23 cellular contexts compared by ENCODE assay signal in the genomic region with DNA sequence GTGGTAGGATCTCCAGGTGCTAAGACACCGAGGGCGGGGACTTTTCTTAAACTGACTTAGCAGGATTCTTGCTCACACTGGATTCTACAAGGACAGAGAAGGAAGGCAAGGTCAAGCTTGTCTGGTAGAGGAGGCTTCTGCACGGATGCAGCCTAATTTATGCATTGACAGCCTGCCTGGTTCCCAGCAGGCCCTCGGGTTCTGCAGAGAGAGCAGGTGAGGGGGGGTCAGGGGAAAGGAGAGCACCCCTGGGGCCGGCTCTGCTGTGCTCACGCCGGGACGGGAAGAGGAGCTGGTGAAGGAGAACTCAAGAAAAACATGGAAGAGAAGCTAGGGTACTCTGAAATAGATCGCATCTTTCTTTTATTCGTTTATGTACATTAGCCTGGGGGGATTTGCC. TPM values are rescaled to one million over a fixed set of nuclear protein-coding genes. Genes with fewer than 3 reads are reported as not detected.
A peak's percentile ranks its signal among the peaks of the same experiment; 100 is the strongest.
DNase-seq lines count a peak whose midpoint lies in the region; ATAC-seq and TF ChIP-seq lines count a peak whose summit lies in the region.
"Had no signal": no experiment of that assay in that cellular context is flagged by ENCODE, and none has a peak within 500 bp of the region (broad histone marks: within the 10 kb centered on the region; RNA-seq: fewer than 3 reads in every experiment).

No MANE protein-coding gene starts in this region.

- no peaks in the 10 kb centered on the region for H3K9me3 ChIP-seq in thymus (ENCODE audit: control insufficient read depth)
- H3K9me3 ChIP-seq: SK-N-SH had no signal

- DNase-seq in RWPE1 (ENCODE audit: low spot score): no peak
- no peak for DNase-seq in effector memory CD8-positive, alpha-beta T cell
- DNase-seq in nephron progenitor cell: no peak
- DNase-seq in activated CD8-positive, alpha-beta memory T cell treated with anti-CD3 and anti-CD28 coated beads, Interleukin-2, amount 10 ng/mL, durations not matched to agents 7 days and 5 days: no peak
- DNase-seq: activated CD4-positive, alpha-beta T cell treated with anti-CD3 and anti-CD28 coated beads, Interleukin-2, amount 10 ng/mL, durations not matched to agents 24 days and 14 days; activated naive CD4-positive, alpha-beta T cell treated with anti-CD3 and anti-CD28 coated beads, Interleukin-2, amount 50 U/mL, for 16 hours; aorta; cerebellar nuclear complex; EL; MM.1S; naive B cell; NCI-H2081; NCI-H345; NCI-H748 treated with DMSO at 0.1 percent for 48 hours; RPMI8226; SK-N-SH; stimulated activated CD4-positive, alpha-beta T cell treated with anti-CD3 and anti-CD28 coated beads, Interleukin-15, amount 100 ng/mL, for 24 hours had no signal

- H3K27me3 ChIP-seq in thymus (ENCODE audit: control insufficient read depth, insufficient read depth): no peaks in the 10 kb centered on the region

- peaks cover 4% of the 10 kb centered on the region in 2 donors for H3K4me1 Mint-ChIP-seq in effector memory CD8-positive, alpha-beta T cell (ENCODE audit: low read depth in 2 of 2)
- H3K4me1 Mint-ChIP-seq in nephron progenitor cell: peaks cover 37% of the 10 kb centered on the region
- H3K4me1 Mint-ChIP-seq in activated CD8-positive, alpha-beta memory T cell treated with anti-CD3 and anti-CD28 coated beads, Interleukin-2, amount 10 ng/mL, durations not matched to agents 7 days and 5 days: no peaks in the 10 kb centered on the region
- H3K4me1 Mint-ChIP-seq: activated CD4-positive, alpha-beta T cell treated with anti-CD3 and anti-CD28 coated beads, Interleukin-2, amount 10 ng/mL, durations not matched to agents 24 days and 14 days; naive B cell had no signal

- H3K9me3 Mint-ChIP-seq in effector memory CD8-positive, alpha-beta T cell: no peaks in the 10 kb centered on the region
- no peaks in the 10 kb centered on the region for H3K9me3 Mint-ChIP-seq in nephron progenitor cell
- H3K9me3 Mint-ChIP-seq in activated CD8-positive, alpha-beta memory T cell treated with anti-CD3 and anti-CD28 coated beads, Interleukin-2, amount 10 ng/mL, durations not matched to agents 7 days and 5 days (ENCODE audit: low read depth): no peaks in the 10 kb centered on the region
- H3K9me3 Mint-ChIP-seq: activated CD4-positive, alpha-beta T cell treated with anti-CD3 and anti-CD28 coated beads, Interleukin-2, amount 10 ng/mL, durations not matched to agents 24 days and 14 days; naive B cell had no signal

- H3K36me3 Mint-ChIP-seq in effector memory CD8-positive, alpha-beta T cell (ENCODE audit: insufficient read depth): peaks cover 27% of the 10 kb centered on the region
- peaks cover 47% of the 10 kb centered on the region for H3K36me3 Mint-ChIP-seq in nephron progenitor cell (ENCODE audit: low read depth)
- peaks cover 7% of the 10 kb centered on the region for H3K36me3 Mint-ChIP-seq in activated CD8-positive, alpha-beta memory T cell treated with anti-CD3 and anti-CD28 coated beads, Interleukin-2, amount 10 ng/mL, durations not matched to agents 7 days and 5 days

- ATAC-seq in effector memory CD8-positive, alpha-beta T cell (replicated peaks): no peak
- no peak for ATAC-seq in activated CD8-positive, alpha-beta memory T cell treated with anti-CD3 and anti-CD28 coated beads, Interleukin-2, amount 10 ng/mL, durations not matched to agents 7 days and 5 days
- no peak for ATAC-seq in GM21423 (IDR thresholded peaks at IDR 0.05; ENCODE audit: unreplicated experiment)
- ATAC-seq in HG03521 (IDR thresholded peaks at IDR 0.05; ENCODE audit: unreplicated experiment): no peak
- ATAC-seq: K562, sciatic nerve had no signal

- peak overlapping the region; percentile 98 for H3K27ac ChIP-seq in RWPE1
- peak overlapping the region; percentile 15 for H3K27ac ChIP-seq in thymus (ENCODE audit: low read depth)
- H3K27ac ChIP-seq: C4-2B had no signal

- no peak overlapping the region for H3K4me3 Mint-ChIP-seq in effector memory CD8-positive, alpha-beta T cell
- H3K4me3 Mint-ChIP-seq in nephron progenitor cell: no peak overlapping the region
- H3K4me3 Mint-ChIP-seq in activated CD8-positive, alpha-beta memory T cell treated with anti-CD3 and anti-CD28 coated beads, Interleukin-2, amount 10 ng/mL, durations not matched to agents 7 days and 5 days: no peak overlapping the region
- H3K4me3 Mint-ChIP-seq: activated CD4-positive, alpha-beta T cell treated with anti-CD3 and anti-CD28 coated beads, Interleukin-2, amount 10 ng/mL, durations not matched to agents 24 days and 14 days had no signal

- H3K4me3 ChIP-seq in thymus (ENCODE audit: low read length): no peak overlapping the region
- H3K4me3 ChIP-seq: K562 had no signal

- H3K27ac Mint-ChIP-seq in effector memory CD8-positive, alpha-beta T cell: peak overlapping the region; percentile 72 to 84
- peak overlapping the region; percentile 52 for H3K27ac Mint-ChIP-seq in nephron progenitor cell
- H3K27ac Mint-ChIP-seq in activated CD8-positive, alpha-beta memory T cell treated with anti-CD3 and anti-CD28 coated beads, Interleukin-2, amount 10 ng/mL, durations not matched to agents 7 days and 5 days: no peak overlapping the region
- H3K27ac Mint-ChIP-seq: activated CD4-positive, alpha-beta T cell treated with anti-CD3 and anti-CD28 coated beads, Interleukin-2, amount 10 ng/mL, durations not matched to agents 24 days and 14 days had no signal

- WGBS in thymus: 89% methylated on average over 10 of the region's 10 CpGs

- H3K4me1 ChIP-seq in thymus (ENCODE audit: control insufficient read depth, insufficient read depth, low read length): no peaks in the 10 kb centered on the region

- CTCF ChIA-PET in RWPE1 (lab: Yijun Ruan, JAX): interaction anchor here (0.6 kb wide), 1 partner anchor 10 kb away, joined by 3 read pairs; no protein-coding TSS in a partner anchor
- CTCF ChIA-PET in activated CD8-positive, alpha-beta memory T cell treated with anti-CD3 and anti-CD28 coated beads, Interleukin-2, amount 10 ng/mL, durations not matched to agents 7 days and 5 days (lab: Charles Lee): interaction anchor here (0.8 to 0.9 kb wide), 2 partner anchors 10 to 11 kb away, joined by 3 read pairs; no protein-coding TSS in a partner anchor

- H3K36me3 ChIP-seq in thymus (ENCODE audit: control insufficient read depth, insufficient read depth): peaks cover 37% of the 10 kb centered on the region

- no peaks in the 10 kb centered on the region for H3K27me3 Mint-ChIP-seq in effector memory CD8-positive, alpha-beta T cell
- H3K27me3 Mint-ChIP-seq in nephron progenitor cell (ENCODE audit: low read depth, poor library complexity): peaks cover 5% of the 10 kb centered on the region
- no peaks in the 10 kb centered on the region for H3K27me3 Mint-ChIP-seq in activated CD8-positive, alpha-beta memory T cell treated with anti-CD3 and anti-CD28 coated beads, Interleukin-2, amount 10 ng/mL, durations not matched to agents 7 days and 5 days
- H3K27me3 Mint-ChIP-seq: activated CD4-positive, alpha-beta T cell treated with anti-CD3 and anti-CD28 coated beads, Interleukin-2, amount 10 ng/mL, durations not matched to agents 24 days and 14 days; naive B cell had no signal

- TF ChIP-seq CTCF in RWPE1 (conservative IDR thresholded peaks at IDR 0.05; ENCODE audit: low read depth): no peak
- TF ChIP-seq CTCF in nephron progenitor cell (IDR thresholded peaks at IDR 0.05): no peak

- POLR2A ChIA-PET in RWPE1 (lab: Yijun Ruan, JAX; ENCODE audit: low non-redundant PET): no interaction called here

RNA-seq across cellular contexts. Expression of a gene that starts 46.4 kb away (rescaled TPM):
- polyA plus RNA-seq in thymus: 50.0 TPM
- total RNA-seq in activated CD8-positive, alpha-beta memory T cell treated with anti-CD3 and anti-CD28 coated beads, Interleukin-2, amount 10 ng/mL, durations not matched to agents 7 days and 5 days: 10 to 100 TPM; 15.0 to 16.6 TPM
